ENCODE assay signal across 2 cellular contexts in genomic region chr5:111777382-111777781, GRCh38.
TF ChIP-seq lines count a peak whose summit lies in the region.

No MANE protein-coding gene starts in this region.

TF ChIP-seq in H1, 55 proteins besides CTCF, POLR2A, EP300 and RAD21 (continued from another document):
- TF ChIP-seq KDM1A (IDR thresholded peaks at IDR 0.05; ENCODE audit: borderline replicate concordance, low read length) = no peak
- no peak for TF ChIP-seq SP1 (IDR thresholded peaks at IDR 0.05; ENCODE audit: low read depth, low read length)
- no peak for TF ChIP-seq SIN3A (conservative IDR thresholded peaks at IDR 0.05 in 1 of 2, IDR thresholded peaks at IDR 0.05 in 1 of 2; ENCODE audit: low read depth in 1 of 2, low read length in 2 of 2)
- no peak for TF ChIP-seq EZH2 (IDR thresholded peaks at IDR 0.05; ENCODE audit: low read depth, low read length, severe bottlenecking)
- TF ChIP-seq SRF (IDR thresholded peaks at IDR 0.05; ENCODE audit: low read depth, low read length) = no peak
- TF ChIP-seq CHD7 (IDR thresholded peaks at IDR 0.05; ENCODE audit: insufficient replicate concordance, low read length) = no peak
- no peak for TF ChIP-seq POLR2AphosphoS5 (IDR thresholded peaks at IDR 0.05; ENCODE audit: low read depth, low read length)
- no peak for TF ChIP-seq TBP (IDR thresholded peaks at IDR 0.05; ENCODE audit: low read depth, low read length)
- no peak for TF ChIP-seq TCF12 (IDR thresholded peaks at IDR 0.05; ENCODE audit: low read depth, low read length)
- TF ChIP-seq ATF3 (IDR thresholded peaks at IDR 0.05; ENCODE audit: insufficient read depth, low read depth, low read length) = no peak
- no peak for TF ChIP-seq PHF8 (conservative IDR thresholded peaks at IDR 0.05; ENCODE audit: low read depth, low read length)
- TF ChIP-seq HDAC2 (IDR thresholded peaks at IDR 0.05; ENCODE audit: borderline replicate concordance in 1 of 2, low read depth in 2 of 2, low read length in 2 of 2) = no peak

TF ChIP-seq in liver, 16 proteins besides CTCF, POLR2A, EP300 and RAD21 (continued from another document):
- no peak for TF ChIP-seq ZBTB33 (IDR thresholded peaks at IDR 0.05)
